8 cellular contexts compared by ENCODE assay signal in genomic region chr2:222672068-222672401, GRCh38. TPM values are rescaled to one million over a fixed set of nuclear protein-coding genes. Genes with fewer than 3 reads are reported as not detected.
DNase-seq lines count a peak whose midpoint lies in the region; ATAC-seq and TF ChIP-seq lines count a peak whose summit lies in the region.

No MANE protein-coding gene starts in this region.

- TF ChIP-seq CTCF in coronary artery (IDR thresholded peaks at IDR 0.05), result no peak
- no peak for TF ChIP-seq CTCF in lower lobe of right lung (IDR thresholded peaks at IDR 0.05)
- TF ChIP-seq CTCF in suprapubic skin (IDR thresholded peaks at IDR 0.05), result no peak

- no peak for TF ChIP-seq POLR2A in suprapubic skin (IDR thresholded peaks at IDR 0.05)

- H3K27me3 Mint-ChIP-seq in activated CD4-positive, alpha-beta T cell treated with anti-CD3 and anti-CD28 coated beads, Interleukin-2, amount 10 ng/mL, durations not matched to agents 24 days and 14 days, result peaks cover 70% of the 10 kb centered on the region

- WGBS in suprapubic skin, result 17% methylated on average over 10 of the region's 10 CpGs

- no peak overlapping the region for H3K27ac ChIP-seq in coronary artery
- H3K27ac ChIP-seq in lower lobe of right lung, result peak overlapping the region; percentile 46
- no peak overlapping the region for H3K27ac ChIP-seq in suprapubic skin

- peak overlapping the region; percentile 55 for H3K4me3 Mint-ChIP-seq in activated CD4-positive, alpha-beta T cell treated with anti-CD3 and anti-CD28 coated beads, Interleukin-2, amount 10 ng/mL, durations not matched to agents 24 days and 14 days

- no peaks in the 10 kb centered on the region for H3K9me3 ChIP-seq in lower lobe of right lung
- no peaks in the 10 kb centered on the region for H3K9me3 ChIP-seq in suprapubic skin

- in situ Hi-C loops in KBM-7 (cut with MboI; ENCODE audit: low pct_unique_long_range_greater_than_20kb, low sequenced_read_pairs), result no loop called here

- DNase-seq in activated CD4-positive, alpha-beta T cell treated with anti-CD3 and anti-CD28 coated beads, Interleukin-2, amount 10 ng/mL, durations not matched to agents 24 days and 14 days, result no peak
- DNase-seq in activated CD4-positive, alpha-beta T cell treated with anti-CD3 and anti-CD28 coated beads, Interleukin-2, amount 50 U/mL, for 4 hours, result no peak
- DNase-seq in coronary artery (ENCODE audit: low spot score) (no peak), lower lobe of right lung (no peak), suprapubic skin (ENCODE audit: low spot score in 2 of 2) (no peak), cortex of kidney (lab: John Stamatoyannopoulos, UW) (no peak), KBM-7 (no peak)
- DNase-seq in stimulated activated CD4-positive, alpha-beta T cell treated with anti-CD3 and anti-CD28 coated beads, Interleukin-1b, Interleukin-23, amount 100 ng/mL, for 48 hours, result no peak

- peaks cover 5% of the 10 kb centered on the region for H3K4me1 Mint-ChIP-seq in activated CD4-positive, alpha-beta T cell treated with anti-CD3 and anti-CD28 coated beads, Interleukin-2, amount 10 ng/mL, durations not matched to agents 24 days and 14 days

- no peaks in the 10 kb centered on the region for H3K36me3 ChIP-seq in lower lobe of right lung
- H3K36me3 ChIP-seq in suprapubic skin, result no peaks in the 10 kb centered on the region

- no peak overlapping the region for H3K27ac Mint-ChIP-seq in activated CD4-positive, alpha-beta T cell treated with anti-CD3 and anti-CD28 coated beads, Interleukin-2, amount 10 ng/mL, durations not matched to agents 24 days and 14 days

- TF ChIP-seq EP300 in suprapubic skin (IDR thresholded peaks at IDR 0.05), result no peak

- intact Hi-C loops in activated CD4-positive, alpha-beta T cell treated with anti-CD3 and anti-CD28 coated beads, Interleukin-2, amount 10 ng/mL, durations not matched to agents 24 days and 14 days (cut with micrococcal nuclease), result no loop called here
- intact Hi-C loops in lower lobe of right lung (cut with DNase I), result no loop called here

- peak overlapping the region; percentile 76 for H3K4me3 ChIP-seq in coronary artery
- peak overlapping the region; percentile 57 for H3K4me3 ChIP-seq in lower lobe of right lung
- H3K4me3 ChIP-seq in suprapubic skin, result peak overlapping the region; percentile 46

- H3K27me3 ChIP-seq in lower lobe of right lung (ENCODE audit: low read depth), result peaks cover 11% of the 10 kb centered on the region
- H3K27me3 ChIP-seq in suprapubic skin, result peaks cover 25% of the 10 kb centered on the region

- no peak for ATAC-seq in lower lobe of right lung

- H3K4me1 ChIP-seq in lower lobe of right lung (peaks cover 13% of the 10 kb centered on the region), suprapubic skin (peaks cover 14% of the 10 kb centered on the region)

- no peaks in the 10 kb centered on the region for H3K9me3 Mint-ChIP-seq in activated CD4-positive, alpha-beta T cell treated with anti-CD3 and anti-CD28 coated beads, Interleukin-2, amount 10 ng/mL, durations not matched to agents 24 days and 14 days

- no peaks in the 10 kb centered on the region for H3K36me3 Mint-ChIP-seq in activated CD4-positive, alpha-beta T cell treated with anti-CD3 and anti-CD28 coated beads, Interleukin-2, amount 10 ng/mL, durations not matched to agents 24 days and 14 days (ENCODE audit: low read depth)

RNA-seq across cellular contexts. Expression of gene MOGAT1, which starts 0.6 kb away (rescaled TPM):
- total RNA-seq in activated CD4-positive, alpha-beta T cell treated with anti-CD3 and anti-CD28 coated beads, Interleukin-2, amount 10 ng/mL, durations not matched to agents 24 days and 14 days, result not detected in 2 replicates
- total RNA-seq in lower lobe of right lung (3.2 TPM), suprapubic skin (not detected)

RNA-seq across cellular contexts. Expression of gene FARSB, which starts 16.1 kb away (rescaled TPM):
- 57.4 and 58.5 TPM in 2 replicates for total RNA-seq in activated CD4-positive, alpha-beta T cell treated with anti-CD3 and anti-CD28 coated beads, Interleukin-2, amount 10 ng/mL, durations not matched to agents 24 days and 14 days
- 10.9 TPM for total RNA-seq in lower lobe of right lung
- total RNA-seq in suprapubic skin, result 10 to 100 TPM; 12.2 to 18.4 (median 17.9) TPM
